Comparison of ENCODE assay signal across 8 cellular contexts in the genomic region with DNA sequence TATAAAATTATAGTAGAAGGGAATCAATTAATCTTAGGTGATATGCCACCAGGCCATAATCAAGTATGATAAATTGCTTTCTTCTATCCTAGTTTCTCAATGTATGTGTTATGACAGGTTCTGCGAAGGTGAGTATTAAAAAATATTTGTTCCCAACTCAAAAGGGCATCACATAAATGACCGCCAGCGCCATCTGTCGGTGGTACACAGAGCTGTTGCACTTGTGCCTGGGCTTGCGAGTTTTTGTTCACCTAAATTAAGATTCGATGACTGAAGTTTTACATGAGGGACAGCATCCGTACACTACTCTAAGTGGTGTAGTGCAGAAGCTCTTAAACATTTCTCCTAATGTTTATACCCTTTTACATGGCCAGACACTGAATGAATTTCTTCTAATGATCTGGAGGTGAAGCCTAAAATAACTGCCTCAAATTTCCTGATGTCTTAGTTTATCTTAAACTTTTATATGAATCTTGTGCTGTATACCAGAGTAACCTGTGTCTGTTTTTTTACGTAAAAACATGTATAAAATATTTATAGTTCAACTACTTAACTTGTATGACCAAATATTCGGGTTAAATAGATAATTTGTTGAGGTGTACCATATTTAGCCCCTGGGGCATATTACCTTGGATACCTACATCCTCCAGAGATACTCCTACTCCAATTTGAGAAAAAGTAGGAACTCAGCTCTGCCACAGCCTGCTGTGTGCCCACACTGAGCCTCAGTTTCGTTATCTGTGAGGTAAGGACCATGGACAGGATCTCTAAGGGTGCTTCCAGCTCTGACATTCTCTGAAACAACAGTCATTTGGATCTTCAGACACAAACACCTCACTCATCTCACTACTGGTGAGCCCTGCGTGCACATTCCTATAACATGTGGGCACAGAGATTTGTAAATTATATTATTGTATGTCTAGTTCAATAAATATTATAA.
DNase-seq lines count a peak whose midpoint lies in the region; ATAC-seq and TF ChIP-seq lines count a peak whose summit lies in the region.

No MANE protein-coding gene starts in this region.

- H3K4me1 ChIP-seq in right lobe of liver (peaks cover 0 to 29% (median 5%) of the 10 kb centered on the region in 4 donors), vagina (no peaks in the 10 kb centered on the region)

- H3K4me3 ChIP-seq in right lobe of liver = no peak overlapping the region
- no peak overlapping the region for H3K4me3 ChIP-seq in vagina

- ATAC-seq in right lobe of liver (peak; percentile 14 to 50 (median 40)), GM18498 (IDR thresholded peaks at IDR 0.05; ENCODE audit: unreplicated experiment) (no peak), GM21423 (IDR thresholded peaks at IDR 0.05; ENCODE audit: unreplicated experiment) (no peak)

- DNase-seq in D341Med (ENCODE audit: low spot score) (peak; percentile 72), GM20000 (ENCODE audit: low spot score) (peak; percentile 26), NCI-H774 (lab: John Stamatoyannopoulos, UW) (peak; percentile 20), cerebellum (ENCODE audit: low spot score) (peak; percentile 15), right lobe of liver (peak; percentile 60 to 63 (median 60)), vagina (ENCODE audit: extremely low spot score in 2 of 2) (no peak)

- intact Hi-C loops in right lobe of liver (cut with DNase I) = no loop called here
- intact Hi-C loops in vagina (cut with DNase I) = no loop called here

- no peaks in the 10 kb centered on the region for H3K9me3 ChIP-seq in right lobe of liver
- no peaks in the 10 kb centered on the region for H3K9me3 ChIP-seq in vagina

- TF ChIP-seq CTCF in GM20000 (IDR thresholded peaks at IDR 0.05; ENCODE audit: extremely low read depth, missing control alignments) = peak; percentile 62
- TF ChIP-seq CTCF in right lobe of liver (IDR thresholded peaks at IDR 0.05) = peak; percentile 54 to 85 (median 71)
- TF ChIP-seq CTCF in vagina (IDR thresholded peaks at IDR 0.05) = peak; percentile 26 to 40 (median 35)

- H3K27me3 ChIP-seq in right lobe of liver = no peaks in the 10 kb centered on the region
- H3K27me3 ChIP-seq in vagina = no peaks in the 10 kb centered on the region

- H3K36me3 ChIP-seq in right lobe of liver = no peaks in the 10 kb centered on the region
- H3K36me3 ChIP-seq in vagina = no peaks in the 10 kb centered on the region

- H3K27ac ChIP-seq in right lobe of liver = no peak overlapping the region
- no peak overlapping the region for H3K27ac ChIP-seq in vagina

- 36% methylated on average over 10 of the region's 11 CpGs for WGBS in right lobe of liver (ENCODE audit: insufficient coverage, low coverage, low lambda C conversion rate, missing lambda C conversion rate)

- TF ChIP-seq POLR2A in right lobe of liver (IDR thresholded peaks at IDR 0.05) (no peak), vagina (IDR thresholded peaks at IDR 0.05) (no peak)

Comparison
In these comparisons a context has a peak if more than half of its experiments do, and no peak if none do; other contexts are left out.
1. DNase-seq: peak in D341Med (single experiment), GM20000 (single experiment), NCI-H774 (single experiment), cerebellum (single experiment) and right lobe of liver (3 of 3); none in vagina (0 of 2).
2. ATAC-seq: peak in right lobe of liver (4 of 4); none in GM18498 (single experiment) and GM21423 (single experiment).
3. Peak in every context shown above with its lines, with median percentiles within 50 percentile points of each other: CTCF ChIP-seq.